13 cellular contexts compared by ENCODE assay signal in genomic region chr20:9348746-9349145, GRCh38.
"Had no signal": no experiment of that assay in that cellular context is flagged by ENCODE, and none has a peak within 500 bp of the region (broad histone marks: within the 10 kb centered on the region; RNA-seq: fewer than 3 reads in every experiment).

No MANE protein-coding gene starts in this region.

- H3K36me3 Mint-ChIP-seq: activated naive CD4-positive, alpha-beta T cell treated with anti-CD3 and anti-CD28 coated beads, Interleukin-2, amount 50 U/mL, for 72 hours; natural killer cell; stimulated activated memory B cell treated with anti-CD40 and anti-IgM and Interleukin-4, amounts not matched to agents 10 μg/mL and 1 μg/mL and 100 μg/mL, for 72 hours had no signal

- DNase-seq: activated CD4-positive, alpha-beta T cell treated with anti-CD3 and anti-CD28 coated beads, Interleukin-2, amount 50 U/mL, for 4 hours; activated gamma-delta T cell treated with Interleukin-2 at 50 U/mL for 16 hours; adrenal gland; erythroblast; natural killer cell; spleen; stimulated activated CD4-positive, alpha-beta T cell treated with anti-CD3 and anti-CD28 coated beads, Interleukin-4, amount 100 ng/mL, for 4 hours; T-helper 2 cell; upper lobe of left lung had no signal

- ATAC-seq: activated naive CD4-positive, alpha-beta T cell treated with anti-CD3 and anti-CD28 coated beads, Interleukin-2, amount 50 U/mL, for 72 hours; natural killer cell; stimulated activated memory B cell treated with anti-CD40 and anti-IgM and Interleukin-4, amounts not matched to agents 10 μg/mL and 1 μg/mL and 100 μg/mL, for 72 hours had no signal

- H3K4me3 Mint-ChIP-seq: natural killer cell; stimulated activated memory B cell treated with anti-CD40 and anti-IgM and Interleukin-4, amounts not matched to agents 10 μg/mL and 1 μg/mL and 100 μg/mL, for 72 hours had no signal

- H3K27me3 Mint-ChIP-seq: stimulated activated memory B cell treated with anti-CD40 and anti-IgM and Interleukin-4, amounts not matched to agents 10 μg/mL and 1 μg/mL and 100 μg/mL, for 72 hours had no signal

- H3K9me3 ChIP-seq: adrenal gland, spleen, thoracic aorta, upper lobe of left lung had no signal

- H3K27ac ChIP-seq: adrenal gland, spleen, thoracic aorta, upper lobe of left lung, VCaP had no signal

- H3K4me1 Mint-ChIP-seq: natural killer cell; stimulated activated memory B cell treated with anti-CD40 and anti-IgM and Interleukin-4, amounts not matched to agents 10 μg/mL and 1 μg/mL and 100 μg/mL, for 72 hours had no signal

- H3K27me3 ChIP-seq: adrenal gland, spleen, upper lobe of left lung had no signal

- H3K9me3 Mint-ChIP-seq: natural killer cell; stimulated activated memory B cell treated with anti-CD40 and anti-IgM and Interleukin-4, amounts not matched to agents 10 μg/mL and 1 μg/mL and 100 μg/mL, for 72 hours had no signal

- H3K27ac Mint-ChIP-seq: activated naive CD4-positive, alpha-beta T cell treated with anti-CD3 and anti-CD28 coated beads, Interleukin-2, amount 50 U/mL, for 72 hours; natural killer cell; stimulated activated memory B cell treated with anti-CD40 and anti-IgM and Interleukin-4, amounts not matched to agents 10 μg/mL and 1 μg/mL and 100 μg/mL, for 72 hours had no signal

- H3K36me3 ChIP-seq: adrenal gland, spleen, thoracic aorta, upper lobe of left lung had no signal

- H3K4me3 ChIP-seq: adrenal gland, spleen, thoracic aorta, upper lobe of left lung had no signal
